In the genomic region with DNA sequence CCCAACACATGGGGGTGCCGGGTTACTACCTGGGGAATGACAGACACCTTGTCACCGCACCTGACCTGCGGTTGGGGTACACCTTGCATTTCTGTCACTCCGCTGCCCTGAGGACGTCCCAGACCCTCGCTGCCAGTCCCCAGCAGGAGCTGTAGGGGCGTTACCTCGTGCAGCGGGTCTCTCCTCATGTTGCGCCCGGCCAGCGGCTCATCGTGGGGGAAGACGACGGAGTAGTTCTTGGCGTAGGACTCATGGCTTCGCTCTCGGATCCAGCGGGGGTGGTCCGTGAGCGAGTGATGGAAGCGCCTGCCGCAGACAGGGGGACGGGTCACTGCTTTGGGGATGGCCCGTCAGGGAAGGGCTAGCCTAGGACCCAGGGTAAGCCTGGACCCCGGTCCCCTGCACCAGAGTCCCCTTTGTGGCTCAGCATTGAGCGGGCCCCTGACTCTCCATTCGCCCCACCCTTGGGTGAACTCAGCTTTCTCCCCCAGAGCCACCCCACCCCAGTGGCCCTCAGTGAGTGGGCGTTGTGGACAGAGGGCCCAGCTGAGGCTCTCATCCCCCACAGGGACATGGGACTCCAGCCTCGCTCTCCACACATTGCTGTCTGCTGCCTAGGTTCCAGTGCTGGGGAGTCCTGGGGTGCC, we compare ENCODE assay signal across 32 cellular contexts. TPM values are rescaled to one million over a fixed set of nuclear protein-coding genes. Genes with fewer than 3 reads are reported as not detected.
DNase-seq lines count a peak whose midpoint lies in the region; ATAC-seq and TF ChIP-seq lines count a peak whose summit lies in the region.
"Had no signal": no experiment of that assay in that cellular context is flagged by ENCODE, and none has a peak within 500 bp of the region (broad histone marks: within the 10 kb centered on the region; RNA-seq: fewer than 3 reads in every experiment).

No MANE protein-coding gene starts in this region.

- intact Hi-C loops in activated naive CD4-positive, alpha-beta T cell treated with anti-CD3 and anti-CD28 coated beads for 36 hours (cut with micrococcal nuclease), result loop anchor here (10.0 kb wide), 2 partner anchors 123 to 687 kb away; no protein-coding TSS in a partner anchor
- intact Hi-C loops in right lobe of liver (cut with DNase I) (no loop called here), sigmoid colon (cut with DNase I) (no loop called here)

- H3K4me1 ChIP-seq in right lobe of liver (peaks cover 0 to under 1% (median 0%) of the 10 kb centered on the region in 4 donors), sigmoid colon (peaks cover 0 to 4% (median 1%) of the 10 kb centered on the region in 4 donors)
- H3K4me1 ChIP-seq: foreskin keratinocyte, pancreas had no signal

- H3K4me3 Mint-ChIP-seq in activated naive CD4-positive, alpha-beta T cell treated with anti-CD3 and anti-CD28 coated beads for 36 hours, result no peak overlapping the region
- H3K4me3 Mint-ChIP-seq in WTC11, result no peak overlapping the region
- H3K4me3 Mint-ChIP-seq in natural killer cell treated with Interleukin-12 subunit alpha and Interleukin-12 subunit beta and Interleukin-15 and Interleukin-18, amount 100 ng/mL, for 72 hours, result no peak overlapping the region
- H3K4me3 Mint-ChIP-seq: activated naive CD8-positive, alpha-beta T cell treated with anti-CD3 and anti-CD28 coated beads for 36 hours; dendritic cell treated with granulocyte-macrophage colony-stimulating factor and Interleukin-4, amounts not matched to agents 40 ng/mL and 50 ng/mL, for 4 days; endodermal cell; GM23338; immature natural killer cell; mesothelial cell of epicardium; natural killer cell; stimulated activated memory B cell treated with anti-CD40 and anti-IgM and Interleukin-4, amounts not matched to agents 10 μg/mL and 1 μg/mL and 100 μg/mL, for 72 hours had no signal

- POLR2A ChIA-PET in WTC11 (lab: Charles Lee), result no interaction called here

- no peaks in the 10 kb centered on the region for H3K27me3 Mint-ChIP-seq in activated naive CD4-positive, alpha-beta T cell treated with anti-CD3 and anti-CD28 coated beads for 36 hours (ENCODE audit: low read depth)
- H3K27me3 Mint-ChIP-seq in WTC11 (ENCODE audit: low read depth), result no peaks in the 10 kb centered on the region
- H3K27me3 Mint-ChIP-seq in natural killer cell treated with Interleukin-12 subunit alpha and Interleukin-12 subunit beta and Interleukin-15 and Interleukin-18, amount 100 ng/mL, for 72 hours, result no peaks in the 10 kb centered on the region
- H3K27me3 Mint-ChIP-seq: activated naive CD8-positive, alpha-beta T cell treated with anti-CD3 and anti-CD28 coated beads for 36 hours had no signal

- ATAC-seq in WTC11 (no peak), right lobe of liver (peak in 1 of 4 donors; percentile 1)
- ATAC-seq in natural killer cell treated with Interleukin-12 subunit alpha and Interleukin-12 subunit beta and Interleukin-15 and Interleukin-18, amount 100 ng/mL, for 72 hours, result no peak
- ATAC-seq: esophagus mucosa, foreskin keratinocyte, left lobe of liver, natural killer cell, pancreas had no signal

- TF ChIP-seq CTCF in WTC11 (IDR thresholded peaks at IDR 0.05) (no peak), right lobe of liver (IDR thresholded peaks at IDR 0.05) (no peak), sigmoid colon (IDR thresholded peaks at IDR 0.05) (no peak)

- H3K36me3 ChIP-seq in right lobe of liver, result peaks cover 0 to 44% (median 18%) of the 10 kb centered on the region in 4 donors
- no peaks in the 10 kb centered on the region for H3K36me3 ChIP-seq in sigmoid colon

- CTCF ChIA-PET in activated naive CD4-positive, alpha-beta T cell treated with anti-CD3 and anti-CD28 coated beads for 36 hours (lab: Charles Lee), result interaction anchor here (1.0 kb wide), 1 partner anchor 119 kb away, joined by 4 read pairs; no protein-coding TSS in a partner anchor
- CTCF ChIA-PET in WTC11 (lab: Charles Lee), result interaction anchor here (1.0 to 1.9 kb wide), 5 partner anchors 35 to 105 kb away, joined by 3 to 7 read pairs (median 4); no protein-coding TSS in a partner anchor

- H3K4me3 ChIP-seq in right lobe of liver, result no peak overlapping the region
- no peak overlapping the region for H3K4me3 ChIP-seq in sigmoid colon
- H3K4me3 ChIP-seq: GM23338, pancreas, PC-9 had no signal

- H3K9me3 ChIP-seq in right lobe of liver (no peaks in the 10 kb centered on the region), sigmoid colon (no peaks in the 10 kb centered on the region)
- H3K9me3 ChIP-seq: pancreas had no signal

- H3K4me1 Mint-ChIP-seq in activated naive CD4-positive, alpha-beta T cell treated with anti-CD3 and anti-CD28 coated beads for 36 hours (ENCODE audit: low read depth), result peaks cover 32% of the 10 kb centered on the region
- no peaks in the 10 kb centered on the region for H3K4me1 Mint-ChIP-seq in WTC11
- no peaks in the 10 kb centered on the region for H3K4me1 Mint-ChIP-seq in natural killer cell treated with Interleukin-12 subunit alpha and Interleukin-12 subunit beta and Interleukin-15 and Interleukin-18, amount 100 ng/mL, for 72 hours (ENCODE audit: low read depth in 2 of 2)
- H3K4me1 Mint-ChIP-seq: endodermal cell, immature natural killer cell, natural killer cell had no signal

- no peak for TF ChIP-seq POLR2A in right lobe of liver (IDR thresholded peaks at IDR 0.05)
- no peak for TF ChIP-seq POLR2A in sigmoid colon (IDR thresholded peaks at IDR 0.05)

- peak; percentile 3 for DNase-seq in activated naive CD4-positive, alpha-beta T cell treated with anti-CD3 and anti-CD28 coated beads for 36 hours
- no peak for DNase-seq in activated naive CD4-positive, alpha-beta T cell treated with Interleukin-2 at 50 U/mL for 16 hours
- peak; percentile 10 for DNase-seq in WTC11 (ENCODE audit: low spot score)
- DNase-seq in right lobe of liver, result peak in 2 of 3 donors; percentile 18 to 48
- DNase-seq in sigmoid colon, result peak; percentile 47
- no peak for DNase-seq in natural killer cell treated with Interleukin-12 subunit alpha and Interleukin-12 subunit beta and Interleukin-15 and Interleukin-18, amount 100 ng/mL, for 72 hours (ENCODE audit: low spot score)
- no peak for DNase-seq in activated gamma-delta T cell (lab: John Stamatoyannopoulos, UW)
- no peak for DNase-seq in MV-4-11 (lab: John Stamatoyannopoulos, UW)
- DNase-seq: activated CD4-positive, alpha-beta T cell treated with anti-CD3 and anti-CD28 coated beads, Interleukin-2, amount 50 U/mL, for 48 hours; activated naive CD8-positive, alpha-beta T cell treated with anti-CD3 and anti-CD28 coated beads for 36 hours; central memory CD4-positive, alpha-beta T cell; DMS153; foreskin keratinocyte; immature natural killer cell; natural killer cell; NCI-H1092; NCI-H2029; NK-92 treated with Interleukin-12 subunit alpha and Interleukin-12 subunit beta, amount 100 ng/mL, for 24 hours; PC-9; SIG-M5; stimulated activated CD4-positive, alpha-beta T cell treated with anti-CD3 and anti-CD28 coated beads, Interleukin-4, amount 100 ng/mL, for 4 hours; T1000 had no signal

- peaks cover 2% of the 10 kb centered on the region for H3K9me3 Mint-ChIP-seq in activated naive CD4-positive, alpha-beta T cell treated with anti-CD3 and anti-CD28 coated beads for 36 hours
- H3K9me3 Mint-ChIP-seq in WTC11, result no peaks in the 10 kb centered on the region
- H3K9me3 Mint-ChIP-seq in natural killer cell treated with Interleukin-12 subunit alpha and Interleukin-12 subunit beta and Interleukin-15 and Interleukin-18, amount 100 ng/mL, for 72 hours, result no peaks in the 10 kb centered on the region
- H3K9me3 Mint-ChIP-seq: activated naive CD8-positive, alpha-beta T cell treated with anti-CD3 and anti-CD28 coated beads for 36 hours; dendritic cell treated with granulocyte-macrophage colony-stimulating factor and Interleukin-4, amounts not matched to agents 40 ng/mL and 50 ng/mL, for 4 days; endodermal cell; GM23338; IgD-negative memory B cell; immature natural killer cell; mesothelial cell of epicardium; natural killer cell; stimulated activated memory B cell treated with anti-CD40 and anti-IgM and Interleukin-4, amounts not matched to agents 10 μg/mL and 1 μg/mL and 100 μg/mL, for 72 hours had no signal

- no peak for TF ChIP-seq EP300 in sigmoid colon (IDR thresholded peaks at IDR 0.05)

- no peaks in the 10 kb centered on the region for H3K36me3 Mint-ChIP-seq in activated naive CD4-positive, alpha-beta T cell treated with anti-CD3 and anti-CD28 coated beads for 36 hours (ENCODE audit: low read depth)
- no peaks in the 10 kb centered on the region for H3K36me3 Mint-ChIP-seq in WTC11
- no peaks in the 10 kb centered on the region for H3K36me3 Mint-ChIP-seq in natural killer cell treated with Interleukin-12 subunit alpha and Interleukin-12 subunit beta and Interleukin-15 and Interleukin-18, amount 100 ng/mL, for 72 hours
- H3K36me3 Mint-ChIP-seq: activated naive CD8-positive, alpha-beta T cell treated with anti-CD3 and anti-CD28 coated beads for 36 hours; immature natural killer cell; mesothelial cell of epicardium; natural killer cell; stimulated activated memory B cell treated with anti-CD40 and anti-IgM and Interleukin-4, amounts not matched to agents 10 μg/mL and 1 μg/mL and 100 μg/mL, for 72 hours had no signal

- no peak overlapping the region for H3K27ac Mint-ChIP-seq in activated naive CD4-positive, alpha-beta T cell treated with anti-CD3 and anti-CD28 coated beads for 36 hours
- H3K27ac Mint-ChIP-seq in WTC11, result no peak overlapping the region
- no peak overlapping the region for H3K27ac Mint-ChIP-seq in natural killer cell treated with Interleukin-12 subunit alpha and Interleukin-12 subunit beta and Interleukin-15 and Interleukin-18, amount 100 ng/mL, for 72 hours
- H3K27ac Mint-ChIP-seq: activated naive CD8-positive, alpha-beta T cell treated with anti-CD3 and anti-CD28 coated beads for 36 hours; dendritic cell treated with granulocyte-macrophage colony-stimulating factor and Interleukin-4, amounts not matched to agents 40 ng/mL and 50 ng/mL, for 4 days; endodermal cell; GM23338; IgD-negative memory B cell; immature natural killer cell; natural killer cell; stimulated activated memory B cell treated with anti-CD40 and anti-IgM and Interleukin-4, amounts not matched to agents 10 μg/mL and 1 μg/mL and 100 μg/mL, for 72 hours had no signal

- H3K27ac ChIP-seq in right lobe of liver (no peak overlapping the region), sigmoid colon (no peak overlapping the region)
- H3K27ac ChIP-seq: 22Rv1, foreskin keratinocyte, pancreas, PC-9 had no signal

- H3K27me3 ChIP-seq in right lobe of liver (no peaks in the 10 kb centered on the region), sigmoid colon (peaks cover 0 to 13% (median 8%) of the 10 kb centered on the region in 3 donors)
- H3K27me3 ChIP-seq: pancreas had no signal

- no CpG with 5 or more reads among the region's 30 CpGs for WGBS in right lobe of liver (ENCODE audit: insufficient coverage, low coverage, low lambda C conversion rate, missing lambda C conversion rate)
- 83 to 90% methylated on average over 30 of the region's 30 CpGs for WGBS in sigmoid colon, 2 donors

RNA-seq across cellular contexts. Expression of gene SARDH, which starts 29.9 kb away (rescaled TPM):
- 1 to 10 TPM; 7.7 TPM for total RNA-seq in activated naive CD4-positive, alpha-beta T cell treated with anti-CD3 and anti-CD28 coated beads for 36 hours
- total RNA-seq in WTC11 (2021), result 8.5 to 15.2 TPM (median 13.7 TPM) in 3 replicates
- total RNA-seq in right lobe of liver, result 100 to 1,000 TPM in 3 of 6 experiments, 10 to 100 TPM in 3; 67.3 to 183 (median 101) TPM
- 1 to 10 TPM in 3 of 4 donors, under 1 TPM in 1; 0.49 to 3.0 (median 2.4) TPM for total RNA-seq in sigmoid colon
- 1 to 10 TPM in 1 of 3 donors, under 1 TPM in 1, not detected in 1; 0.60 to 2.1 TPM for polyA plus RNA-seq in sigmoid colon
- total RNA-seq in natural killer cell treated with Interleukin-12 subunit alpha and Interleukin-12 subunit beta and Interleukin-15 and Interleukin-18, amount 100 ng/mL, for 72 hours, result under 1 TPM; 0.36 to 0.38 TPM
- total RNA-seq: foreskin keratinocyte had no signal

Comparison
In these comparisons a context has a peak if more than half of its experiments do, and no peak if none do; other contexts are left out.
1. DNase-seq: peak in activated naive CD4-positive, alpha-beta T cell treated with anti-CD3 and anti-CD28 coated beads for 36 hours (single experiment), WTC11 (single experiment), right lobe of liver (2 of 3) and sigmoid colon (single experiment); none in activated naive CD4-positive, alpha-beta T cell treated with Interleukin-2 at 50 U/mL for 16 hours (single experiment), natural killer cell treated with Interleukin-12 subunit alpha and Interleukin-12 subunit beta and Interleukin-15 and Interleukin-18, amount 100 ng/mL, for 72 hours (single experiment), activated gamma-delta T cell (single experiment) and MV-4-11 (single experiment).